12 cellular contexts compared by ENCODE assay signal in the genomic region with DNA sequence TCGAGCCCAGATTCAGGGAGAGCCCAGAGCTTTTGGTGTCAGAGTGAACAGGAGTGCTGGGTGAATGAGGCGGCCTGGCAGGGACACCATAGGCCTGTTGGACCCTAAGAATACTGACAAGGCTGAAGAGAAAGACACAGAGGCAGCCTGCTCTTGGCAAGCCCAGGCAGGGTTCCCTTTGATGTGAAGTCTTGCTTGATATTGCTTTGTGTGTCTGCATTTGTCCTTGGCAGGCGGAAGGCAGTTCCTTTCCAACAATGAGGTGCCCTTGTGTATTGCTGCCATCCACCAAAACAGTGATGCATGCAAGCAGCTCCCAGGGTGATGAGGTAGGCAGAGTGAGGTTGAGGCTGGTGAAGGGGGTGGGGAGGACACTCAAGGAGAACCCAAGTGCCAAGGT.
DNase-seq lines count a peak whose midpoint lies in the region; ATAC-seq, FAIRE-seq and TF ChIP-seq lines count a peak whose summit lies in the region.
"Had no signal": no experiment of that assay in that cellular context is flagged by ENCODE, and none has a peak within 500 bp of the region (broad histone marks: within the 10 kb centered on the region; RNA-seq: fewer than 3 reads in every experiment).

No MANE protein-coding gene starts in this region.

- H3K27me3 ChIP-seq in HCT116 (ENCODE audit: insufficient read depth, low read length) (no peaks in the 10 kb centered on the region), bronchial epithelial cell (ENCODE audit: control insufficient read depth, insufficient read depth, low read length) (no peaks in the 10 kb centered on the region)
- H3K27me3 ChIP-seq: BLaER1 had no signal

- RAD21 ChIA-PET in HCT116 (lab: Charles Lee; ENCODE audit: low non-redundant PET in 1 of 2, low total read pairs in 2 of 2, uncharacterized antibody in 2 of 2, unreplicated experiment in 2 of 2): no interaction called here

- TF ChIP-seq CTCF in HCT116 (IDR thresholded peaks at IDR 0.05 in 2 of 3, conservative IDR thresholded peaks at IDR 0.05 in 1 of 3; ENCODE audit: borderline replicate concordance in 1 of 3, insufficient read depth in 1 of 3, low read depth in 2 of 3, low read length in 2 of 3): no peak
- no peak for TF ChIP-seq CTCF in bronchial epithelial cell (IDR thresholded peaks at IDR 0.05; ENCODE audit: insufficient read depth, low read length, severe bottlenecking)
- no peak for TF ChIP-seq CTCF in kidney (IDR thresholded peaks at IDR 0.05; ENCODE audit: borderline replicate concordance, extremely low read depth, insufficient read depth)

- CTCF ChIA-PET in HCT116 (lab: Charles Lee): no interaction called here

- H3K4me1 ChIP-seq in HCT116 (ENCODE audit: control insufficient read depth in 1 of 2, insufficient read depth in 2 of 2, low read length in 2 of 2): no peaks in the 10 kb centered on the region
- H3K4me1 ChIP-seq in kidney (ENCODE audit: control insufficient read depth in 1 of 2, insufficient read depth in 1 of 2, low read depth in 1 of 2, low read length in 2 of 2): peaks cover 11 to 25% of the 10 kb centered on the region in 2 donors
- H3K4me1 ChIP-seq: BLaER1 had no signal

- H2AFZ ChIP-seq in HCT116 (ENCODE audit: low read depth, low read length, poor library complexity, severe bottlenecking): no peak overlapping the region

- H3K4me3 ChIP-seq in HCT116 (replicated peaks in 1 of 2; ENCODE audit: low read depth in 1 of 2, low read length in 2 of 2): no peak overlapping the region
- H3K4me3 ChIP-seq in bronchial epithelial cell (ENCODE audit: low read depth, low read length): no peak overlapping the region
- peak overlapping the region in 1 of 2 donors; percentile 1 for H3K4me3 ChIP-seq in kidney (ENCODE audit: low read length in 2 of 2)
- H3K4me3 ChIP-seq: BLaER1 had no signal

- no peak overlapping the region for H3K9ac ChIP-seq in HCT116 (ENCODE audit: low read length)
- no peak overlapping the region for H3K9ac ChIP-seq in kidney (ENCODE audit: low read length in 2 of 2)
- H3K9ac ChIP-seq: BLaER1 had no signal

- peak; percentile 90 for FAIRE-seq in bronchial epithelial cell (lab: Jason Lieb, UNC)
- no peak for FAIRE-seq in kidney (lab: Jason Lieb, UNC)

- no peak for TF ChIP-seq RAD21 in HCT116 (IDR thresholded peaks at IDR 0.05; ENCODE audit: low read depth)

- DNase-seq in HCT116 (ENCODE audit: low read depth, low spot score): no peak
- peak; percentile 75 for DNase-seq in bronchial epithelial cell (ENCODE audit: low read depth)
- no peak for DNase-seq in kidney
- peak; percentile 46 for DNase-seq in renal cortical epithelial cell (ENCODE audit: low read depth)
- no peak for DNase-seq in NCI-H2029 (lab: John Stamatoyannopoulos, UW)
- DNase-seq in SIG-M5 (lab: John Stamatoyannopoulos, UW): no peak
- DNase-seq in Kasumi-1 (lab: John Stamatoyannopoulos, UW): no peak
- DNase-seq: foreskin melanocyte, NCI-H524 treated with DMSO at 0.1 percent for 48 hours, SW 1271 had no signal

- H3K9me3 ChIP-seq in HCT116 (ENCODE audit: control insufficient read depth in 1 of 2, insufficient read depth in 1 of 2, low read depth in 1 of 2, low read length in 2 of 2): no peaks in the 10 kb centered on the region
- no peaks in the 10 kb centered on the region for H3K9me3 ChIP-seq in kidney (ENCODE audit: control insufficient read depth in 1 of 2, low read length in 2 of 2)
- H3K9me3 ChIP-seq: BLaER1 had no signal

- no peak overlapping the region for H3K27ac ChIP-seq in HCT116 (ENCODE audit: low read depth, low read length)
- peak overlapping the region; percentile 39 to 47 for H3K27ac ChIP-seq in kidney (ENCODE audit: low read depth in 2 of 2, low read length in 2 of 2)
- H3K27ac ChIP-seq: BLaER1 had no signal

- TF ChIP-seq POLR2A in HCT116 (IDR thresholded peaks at IDR 0.05; ENCODE audit: borderline replicate concordance, extremely low read depth, insufficient read depth, insufficient read length): no peak

- no peaks in the 10 kb centered on the region for H3K79me2 ChIP-seq in HCT116 (ENCODE audit: insufficient read depth, low read length)

- no TSS peak for BruUV-seq in HCT116 (replicated peaks; lab: Mats Ljungman, UMichigan)

- POLR2A ChIA-PET in HCT116 (lab: Charles Lee): no interaction called here

- no peak overlapping the region for H3K4me2 ChIP-seq in HCT116 (ENCODE audit: low read length)
- H3K4me2 ChIP-seq: BLaER1 had no signal

- H4K20me1 ChIP-seq in HCT116 (ENCODE audit: insufficient read depth): no peaks in the 10 kb centered on the region
- H4K20me1 ChIP-seq: BLaER1 had no signal

- intact Hi-C loops in HCT116 (cut with micrococcal nuclease): no loop called here
- intact Hi-C loops in kidney (cut with DNase I): no loop called here

- H3K9me2 ChIP-seq in HCT116 (ENCODE audit: insufficient read depth): no peaks in the 10 kb centered on the region

- H3K36me3 ChIP-seq in HCT116 (ENCODE audit: control insufficient read depth in 1 of 2, insufficient read depth in 2 of 2, low read length in 2 of 2): no peaks in the 10 kb centered on the region
- H3K36me3 ChIP-seq in bronchial epithelial cell (ENCODE audit: control insufficient read depth, insufficient read depth, low read length): no peaks in the 10 kb centered on the region
- H3K36me3 ChIP-seq in kidney (ENCODE audit: control insufficient read depth in 1 of 2, insufficient read depth in 2 of 2, low read length in 2 of 2): no peaks in the 10 kb centered on the region
- H3K36me3 ChIP-seq: BLaER1 had no signal

- ATAC-seq in HCT116 (no peak), HG03196 (IDR thresholded peaks at IDR 0.05; ENCODE audit: unreplicated experiment) (no peak)

TF ChIP-seq in HCT116, 20 proteins besides CTCF, POLR2A, EP300 and RAD21:
- TF ChIP-seq, protein P1, sequence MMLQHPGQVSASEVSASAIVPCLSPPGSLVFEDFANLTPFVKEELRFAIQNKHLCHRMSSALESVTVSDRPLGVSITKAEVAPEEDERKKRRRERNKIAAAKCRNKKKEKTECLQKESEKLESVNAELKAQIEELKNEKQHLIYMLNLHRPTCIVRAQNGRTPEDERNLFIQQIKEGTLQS (IDR thresholded peaks at IDR 0.05): no peak
- peak; percentile 59 for TF ChIP-seq TCF7L2 (IDR thresholded peaks at IDR 0.05; ENCODE audit: borderline replicate concordance, extremely low read depth, insufficient read depth, insufficient read length)
TF ChIP-seq in HCT116: peak in this region for 1.

Comparison
In these comparisons a context has a peak if more than half of its experiments do, and no peak if none do; other contexts are left out.
1. DNase-seq: peak in bronchial epithelial cell (single experiment) and renal cortical epithelial cell (single experiment); none in HCT116 (single experiment), kidney (single experiment), NCI-H2029 (single experiment), SIG-M5 (single experiment) and Kasumi-1 (0 of 2).